Comparison of ENCODE assay signal across 1 cellular context in the genomic region with DNA sequence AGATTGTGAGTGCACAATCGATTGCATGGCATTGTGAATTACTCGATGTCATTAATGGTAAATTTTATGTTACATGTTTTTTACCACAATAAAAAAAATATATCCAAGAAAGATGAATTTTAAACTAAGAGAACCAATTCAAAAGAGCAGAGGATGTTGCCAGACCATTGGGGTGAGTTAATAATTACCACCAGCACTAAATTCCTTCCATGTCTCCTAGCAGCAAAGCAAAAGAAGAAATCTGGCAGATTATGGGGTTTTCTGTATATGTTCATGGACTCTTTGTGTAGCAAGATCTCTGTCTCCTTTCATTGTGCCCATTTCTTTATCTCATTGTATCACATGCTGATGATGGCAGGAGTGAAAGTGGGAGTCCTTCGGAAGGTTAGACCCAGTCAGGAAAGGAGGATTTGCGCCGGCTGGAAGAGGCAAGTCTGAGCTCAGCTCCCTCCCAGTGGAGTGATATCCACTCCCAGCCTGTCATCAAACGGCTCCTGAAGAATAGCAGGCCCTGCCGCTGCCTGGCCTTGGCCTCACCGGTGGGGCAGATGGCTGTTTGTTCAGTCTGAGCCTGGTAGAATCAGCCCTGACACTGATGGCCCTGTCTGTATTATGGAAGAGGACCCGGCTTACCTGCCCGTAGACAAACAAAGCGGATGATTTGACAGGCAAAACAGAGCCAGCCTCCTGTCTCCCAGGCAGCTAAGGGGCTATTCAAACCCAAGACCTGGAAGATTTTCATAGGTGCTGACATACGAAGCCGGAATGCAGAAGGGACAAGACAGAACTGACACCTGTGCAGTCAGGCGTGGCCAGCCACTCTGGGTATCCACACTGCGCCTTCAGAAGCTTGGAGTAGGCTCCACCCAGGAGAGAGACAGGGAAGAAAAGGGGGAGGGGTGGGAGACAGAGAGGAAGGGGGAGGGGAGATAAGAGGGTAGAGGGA.
TF ChIP-seq lines count a peak whose summit lies in the region.

No MANE protein-coding gene starts in this region.

TF ChIP-seq in H1, 55 proteins besides CTCF, POLR2A, EP300 and RAD21:
- TF ChIP-seq RXRA (IDR thresholded peaks at IDR 0.05; ENCODE audit: insufficient read depth, low read depth, low read length) (no peak), TBP (IDR thresholded peaks at IDR 0.05; ENCODE audit: low read depth, low read length) (no peak), KDM5A (IDR thresholded peaks at IDR 0.05; ENCODE audit: low read length) (no peak), HDAC2 (IDR thresholded peaks at IDR 0.05; ENCODE audit: borderline replicate concordance in 1 of 2, low read depth in 2 of 2, low read length in 2 of 2) (0 out of 4 replicates have a peak, but pooled peaks of 1 of the 2 experiments have one; percentile 25)
